Comparison of ENCODE assay signal across 1 cellular context in genomic region chr12:47979686-47980085, GRCh38.
TF ChIP-seq lines count a peak whose summit lies in the region.

No MANE protein-coding gene starts in this region.

TF ChIP-seq in HepG2, 621 proteins besides CTCF, POLR2A, EP300 and RAD21:
- TF ChIP-seq HOXA9 (CRISPR knock-in tag; IDR thresholded peaks at IDR 0.05; ENCODE audit: borderline replicate concordance) (no peak), YEATS2 (CRISPR knock-in tag; IDR thresholded peaks at IDR 0.05; ENCODE audit: borderline replicate concordance) (no peak), AGO2 (optimal IDR thresholded peaks at IDR 0.05; ENCODE audit: low read depth, low read length) (peak; percentile 48), ZBTB49 (CRISPR knock-in tag; IDR thresholded peaks at IDR 0.05; ENCODE audit: borderline replicate concordance) (no peak), IKZF1 (IDR thresholded peaks at IDR 0.05) (no peak), GABPB1 (CRISPR knock-in tag; IDR thresholded peaks at IDR 0.05) (no peak), GATAD1 (CRISPR knock-in tag; IDR thresholded peaks at IDR 0.05) (no peak)
